Comparison of ENCODE assay signal across 16 cellular contexts in genomic region chr3:47407896-47408838, GRCh38.
"Had no signal": no experiment of that assay in that cellular context is flagged by ENCODE, and none has a peak within 500 bp of the region (broad histone marks: within the 10 kb centered on the region; RNA-seq: fewer than 3 reads in every experiment).

No MANE protein-coding gene starts in this region.

- H3K36me3 ChIP-seq: ovary, uterus had no signal

- H3K27me3 ChIP-seq: gastroesophageal sphincter, ovary, thyroid gland, uterus had no signal

- H3K27ac Mint-ChIP-seq: nephron; T-helper 2 cell treated with Interferon-gamma antibody and Interleukin-4, amounts not matched to agents 5 μg/mL and 100 μg/mL, for 36 hours had no signal

- H3K4me1 Mint-ChIP-seq: nephron had no signal

- H3K27ac ChIP-seq: coronary artery, gastroesophageal sphincter, ovary, thyroid gland, uterus had no signal

- DNase-seq: activated CD8-positive, alpha-beta memory T cell treated with anti-CD3 and anti-CD28 coated beads for 24 hours; activated effector memory CD4-positive, alpha-beta T cell treated with Interleukin-2 at 50 U/mL for 16 hours; caudate nucleus; effector CD4-positive, alpha-beta T cell; kidney; mesendoderm; ovary; stimulated activated CD4-positive, alpha-beta T cell treated with anti-CD3 and anti-CD28 coated beads, Interleukin-4, amount 100 ng/mL, for 1 hour; stimulated activated CD8-positive, alpha-beta memory T cell treated with anti-CD3 and anti-CD28 coated beads, Interleukin-4, amount 100 ng/mL, for 48 hours; thyroid gland; uterus had no signal

- H3K9me3 ChIP-seq: gastroesophageal sphincter, ovary, thyroid gland, uterus had no signal

- H3K9me3 Mint-ChIP-seq: nephron; T-helper 2 cell treated with Interferon-gamma antibody and Interleukin-4, amounts not matched to agents 5 μg/mL and 100 μg/mL, for 36 hours had no signal

- H3K4me3 ChIP-seq: coronary artery, gastroesophageal sphincter, ovary, thyroid gland, uterus had no signal

- ATAC-seq: activated CD4-positive, CD25-positive, alpha-beta regulatory T cell treated with anti-CD3 and anti-CD28 coated beads, Interleukin-2, amount 50 U/mL, for 24 hours; gastroesophageal sphincter had no signal

- H3K4me3 Mint-ChIP-seq: nephron; T-helper 2 cell treated with Interferon-gamma antibody and Interleukin-4, amounts not matched to agents 5 μg/mL and 100 μg/mL, for 36 hours had no signal
